Comparison of ENCODE assay signal across 17 cellular contexts in genomic region chr18:51164327-51165290, GRCh38. TPM values are rescaled to one million over a fixed set of nuclear protein-coding genes. Genes with fewer than 3 reads are reported as not detected.
DNase-seq lines count a peak whose midpoint lies in the region; ATAC-seq and TF ChIP-seq lines count a peak whose summit lies in the region.
"Had no signal": no experiment of that assay in that cellular context is flagged by ENCODE, and none has a peak within 500 bp of the region (broad histone marks: within the 10 kb centered on the region; RNA-seq: fewer than 3 reads in every experiment).

No MANE protein-coding gene starts in this region.

- no peaks in the 10 kb centered on the region for H3K36me3 Mint-ChIP-seq in HFFc6 (ENCODE audit: low read depth)

- H3K9me3 ChIP-seq in adipocyte (ENCODE audit: control insufficient read depth, low read length): no peaks in the 10 kb centered on the region
- H3K9me3 ChIP-seq: right atrium auricular region had no signal

- no peak for ATAC-seq in GM21423 (IDR thresholded peaks at IDR 0.05; ENCODE audit: unreplicated experiment)
- ATAC-seq in HG03439 (IDR thresholded peaks at IDR 0.05; ENCODE audit: unreplicated experiment): no peak
- ATAC-seq: activated CD8-positive, alpha-beta memory T cell treated with anti-CD3 and anti-CD28 coated beads, Interleukin-2, amount 10 ng/mL, durations not matched to agents 7 days and 5 days had no signal

- TF ChIP-seq CTCF in HFFc6 (IDR thresholded peaks at IDR 0.05): peak; percentile 16; the same call in 1 of the 2 replicates

- H3K27ac Mint-ChIP-seq in HFFc6: no peak overlapping the region
- H3K27ac Mint-ChIP-seq: activated CD8-positive, alpha-beta memory T cell treated with anti-CD3 and anti-CD28 coated beads, Interleukin-2, amount 10 ng/mL, durations not matched to agents 7 days and 5 days; dendritic cell treated with granulocyte-macrophage colony-stimulating factor and Interleukin-4, amounts not matched to agents 40 ng/mL and 50 ng/mL, for 4 days had no signal

- H3K9ac ChIP-seq in adipocyte (ENCODE audit: low read length): no peak overlapping the region

- DNase-seq in CMK (ENCODE audit: low read depth) (peak; percentile 17), HFFc6 (no peak), adipocyte (ENCODE audit: low read depth) (peak; percentile 74), iPS-NIHi11 (ENCODE audit: low spot score) (peak; percentile 29), NCI-H1105 treated with DMSO at 0.1 percent for 48 hours (lab: John Stamatoyannopoulos, UW) (no peak), NCI-H510A treated with DMSO at 0.1 percent for 48 hours (lab: John Stamatoyannopoulos, UW) (no peak)
- DNase-seq: activated CD8-positive, alpha-beta memory T cell treated with anti-CD3 and anti-CD28 coated beads, Interleukin-2, amount 10 ng/mL, durations not matched to agents 7 days and 5 days; activated gamma-delta T cell treated with Interleukin-2 at 50 U/mL for 16 hours; erythroblast; kidney; NCI-H2081; NCI-H69; nucleus accumbens had no signal

- H3K9me3 Mint-ChIP-seq in HFFc6: no peaks in the 10 kb centered on the region
- H3K9me3 Mint-ChIP-seq: dendritic cell treated with granulocyte-macrophage colony-stimulating factor and Interleukin-4, amounts not matched to agents 40 ng/mL and 50 ng/mL, for 4 days had no signal

- peaks cover 4% of the 10 kb centered on the region; the same call in 1 of the 2 replicates for H3K27me3 Mint-ChIP-seq in HFFc6 (ENCODE audit: insufficient read depth)
- H3K27me3 Mint-ChIP-seq: activated CD8-positive, alpha-beta memory T cell treated with anti-CD3 and anti-CD28 coated beads, Interleukin-2, amount 10 ng/mL, durations not matched to agents 7 days and 5 days; dendritic cell treated with granulocyte-macrophage colony-stimulating factor and Interleukin-4, amounts not matched to agents 40 ng/mL and 50 ng/mL, for 4 days had no signal

- no peaks in the 10 kb centered on the region for H3K4me1 Mint-ChIP-seq in HFFc6 (ENCODE audit: low read depth)

- H3K4me3 Mint-ChIP-seq in HFFc6: no peak overlapping the region
- H3K4me3 Mint-ChIP-seq: activated CD8-positive, alpha-beta memory T cell treated with anti-CD3 and anti-CD28 coated beads, Interleukin-2, amount 10 ng/mL, durations not matched to agents 7 days and 5 days; dendritic cell treated with granulocyte-macrophage colony-stimulating factor and Interleukin-4, amounts not matched to agents 40 ng/mL and 50 ng/mL, for 4 days had no signal

- H3K27me3 ChIP-seq in adipocyte (replicated peaks; ENCODE audit: control insufficient read depth, insufficient read depth, low read length): no peaks in the 10 kb centered on the region
- H3K27me3 ChIP-seq: right atrium auricular region had no signal

- no peaks in the 10 kb centered on the region for H3K36me3 ChIP-seq in adipocyte (ENCODE audit: control insufficient read depth, insufficient read depth, low read length, severe bottlenecking)
- H3K36me3 ChIP-seq: right atrium auricular region had no signal

- H3K4me1 ChIP-seq in adipocyte (ENCODE audit: control insufficient read depth, insufficient read depth, low read length): peaks cover 12% of the 10 kb centered on the region
- H3K4me1 ChIP-seq: right atrium auricular region had no signal

- no peak overlapping the region for H3K4me3 ChIP-seq in adipocyte (ENCODE audit: low read length)
- H3K4me3 ChIP-seq: right atrium auricular region had no signal

RNA-seq across cellular contexts. Expression of gene MEX3C, which starts 32.9 kb away (rescaled TPM):
- total RNA-seq in HFFc6 (2021; fragmentation: NEBNext Ultra II Directional; extraction: Animal tissue kit (Norgen Biotek cat#: 25700)): 10 to 100 TPM; 31.2 to 39.3 (median 35.6) TPM

Comparison
In these comparisons a context has a peak if more than half of its experiments do, and no peak if none do; other contexts are left out.
1. DNase-seq: peak in CMK (single experiment), adipocyte (single experiment) and iPS-NIHi11 (single experiment); none in HFFc6 (single experiment), NCI-H1105 treated with DMSO at 0.1 percent for 48 hours (single experiment) and NCI-H510A treated with DMSO at 0.1 percent for 48 hours (single experiment).